ENCODE assay signal across 15 cellular contexts in genomic region chr1:76830373-76830772, GRCh38.
DNase-seq lines count a peak whose midpoint lies in the region; ATAC-seq and TF ChIP-seq lines count a peak whose summit lies in the region.
"Had no signal": no experiment of that assay in that cellular context is flagged by ENCODE, and none has a peak within 500 bp of the region (broad histone marks: within the 10 kb centered on the region; RNA-seq: fewer than 3 reads in every experiment).

No MANE protein-coding gene starts in this region.

- in situ Hi-C loops in GM13976 (cut with MboI; ENCODE audit: low sequenced_read_pairs, unreplicated experiment) = no loop called here

- DNase-seq in coronary artery (ENCODE audit: low spot score) = no peak
- DNase-seq in islet precursor cell = no peak
- DNase-seq in SKM-1 (lab: John Stamatoyannopoulos, UW; ENCODE audit: unreplicated experiment) = no peak
- DNase-seq in stimulated activated CD4-positive, alpha-beta T cell treated with anti-CD3 and anti-CD28 coated beads, Interleukin-4, amount 100 ng/mL, for 4 hours = no peak
- DNase-seq in GM13976 (ENCODE audit: low spot score) = no peak
- DNase-seq: activated T-cell treated with anti-CD3 and anti-CD28 coated beads, Interleukin-2, amount 50 U/mL, for 4 hours; cerebellar nuclear complex; H9; stimulated activated CD4-positive, alpha-beta T cell treated with anti-CD3 and anti-CD28 coated beads, Interleukin-15, amount 100 ng/mL, for 24 hours had no signal

- no peak for TF ChIP-seq POLR2A in GM18505 (IDR thresholded peaks at IDR 0.05; ENCODE audit: borderline replicate concordance, extremely low read depth, insufficient read depth, insufficient read length)

- no peak overlapping the region for H3K27ac ChIP-seq in coronary artery
- H3K27ac ChIP-seq: C4-2B, neural progenitor cell had no signal

- H3K4me3 ChIP-seq in coronary artery = peak overlapping the region; percentile 3
- H3K4me3 ChIP-seq: neural progenitor cell had no signal

- no peak for TF ChIP-seq CTCF in coronary artery (IDR thresholded peaks at IDR 0.05)
- no peak for TF ChIP-seq CTCF in GM13976 (IDR thresholded peaks at IDR 0.05; ENCODE audit: borderline replicate concordance, control extremely low read depth, extremely low read depth, insufficient read depth, missing control alignments)

- ATAC-seq in GM18505 (IDR thresholded peaks at IDR 0.05; ENCODE audit: unreplicated experiment) (peak; percentile 93), GM21423 (IDR thresholded peaks at IDR 0.05; ENCODE audit: unreplicated experiment) (peak; percentile 86), HG03139 (IDR thresholded peaks at IDR 0.05; ENCODE audit: unreplicated experiment) (peak; percentile 86)
- ATAC-seq: activated T-cell treated with anti-CD3 and anti-CD28 coated beads, Interleukin-2, amount 50 U/mL, for 4 hours; stimulated activated effector memory CD8-positive, alpha-beta T cell treated with anti-CD3 and anti-CD28 coated beads, Interleukin-12 subunit alpha, Interleukin-12 subunit beta, amount 100 ng/mL, for 72 hours had no signal
